In genomic region chr14:64743061-64743460, GRCh38 we compare ENCODE assay signal across 25 cellular contexts.
"Had no signal": no experiment of that assay in that cellular context is flagged by ENCODE, and none has a peak within 500 bp of the region (broad histone marks: within the 10 kb centered on the region; RNA-seq: fewer than 3 reads in every experiment).

No MANE protein-coding gene starts in this region.

- H3K27ac Mint-ChIP-seq: mesothelial cell of epicardium; naive B cell; nephron progenitor cell; neural progenitor cell; progenitor cell of endocrine pancreas; stimulated activated naive B cell treated with anti-CD40 and anti-IgM and Interleukin-4, amounts not matched to agents 10 μg/mL and 1 μg/mL and 100 μg/mL, for 72 hours; stimulated activated naive CD8-positive, alpha-beta T cell treated with anti-CD3 and anti-CD28 coated beads, Interleukin-15, Interleukin-2, amounts not matched to agents 100 ng/mL and 50 ng/mL, for 24 hours; type B pancreatic cell had no signal

- H3K27me3 Mint-ChIP-seq: naive B cell; progenitor cell of endocrine pancreas; stimulated activated naive B cell treated with anti-CD40 and anti-IgM and Interleukin-4, amounts not matched to agents 10 μg/mL and 1 μg/mL and 100 μg/mL, for 72 hours; stimulated activated naive CD8-positive, alpha-beta T cell treated with anti-CD3 and anti-CD28 coated beads, Interleukin-15, Interleukin-2, amounts not matched to agents 100 ng/mL and 50 ng/mL, for 24 hours; type B pancreatic cell had no signal

- H3K4me2 ChIP-seq: hepatocyte, neural progenitor cell, smooth muscle cell had no signal

- DNase-seq: heart right ventricle; islet precursor cell; left ventricle myocardium inferior; mesendoderm; naive B cell; natural killer cell; nephron progenitor cell; ovary; right lobe of liver; stimulated activated CD4-positive, alpha-beta T cell treated with anti-CD3 and anti-CD28 coated beads, Interleukin-1b, Interleukin-23, amount 100 ng/mL, for 48 hours; stimulated activated CD4-positive, alpha-beta T cell treated with anti-CD3 and anti-CD28 coated beads, Interleukin-2, amount 100 ng/mL, for 48 hours; stimulated activated CD4-positive, alpha-beta T cell treated with anti-CD3 and anti-CD28 coated beads, Interleukin-4, amount 100 ng/mL, for 4 hours; stimulated activated CD8-positive, alpha-beta memory T cell treated with anti-CD3 and anti-CD28 coated beads, Interleukin-4, amount 100 ng/mL, for 48 hours; stimulated activated naive B cell treated with anti-CD40 and anti-IgM and Interleukin-4, amounts not matched to agents 10 μg/mL and 1 μg/mL and 100 μg/mL, for 72 hours; substantia nigra; uterus had no signal

- H3K27me3 ChIP-seq: heart right ventricle, hepatocyte, neural progenitor cell, ovary, right atrium auricular region, right lobe of liver, uterus had no signal

- H3K36me3 ChIP-seq: neural progenitor cell, uterus had no signal

- H3K9ac ChIP-seq: neural progenitor cell had no signal

- H3K4me3 ChIP-seq: heart right ventricle, hepatocyte, left ventricle myocardium inferior, lung, neural progenitor cell, ovary, right atrium auricular region, right lobe of liver, smooth muscle cell, uterus had no signal

- H3K4me1 Mint-ChIP-seq: naive B cell; neural progenitor cell; stimulated activated naive B cell treated with anti-CD40 and anti-IgM and Interleukin-4, amounts not matched to agents 10 μg/mL and 1 μg/mL and 100 μg/mL, for 72 hours had no signal

- H2AFZ ChIP-seq: hepatocyte, neural progenitor cell had no signal

- H3K4me3 Mint-ChIP-seq: mesothelial cell of epicardium; naive B cell; natural killer cell; nephron progenitor cell; neural progenitor cell; stimulated activated naive B cell treated with anti-CD40 and anti-IgM and Interleukin-4, amounts not matched to agents 10 μg/mL and 1 μg/mL and 100 μg/mL, for 72 hours; stimulated activated naive CD8-positive, alpha-beta T cell treated with anti-CD3 and anti-CD28 coated beads, Interleukin-15, Interleukin-2, amounts not matched to agents 100 ng/mL and 50 ng/mL, for 24 hours; type B pancreatic cell had no signal

- H3K9me3 Mint-ChIP-seq: mesothelial cell of epicardium; natural killer cell; nephron progenitor cell; neural progenitor cell; stimulated activated naive B cell treated with anti-CD40 and anti-IgM and Interleukin-4, amounts not matched to agents 10 μg/mL and 1 μg/mL and 100 μg/mL, for 72 hours; stimulated activated naive CD8-positive, alpha-beta T cell treated with anti-CD3 and anti-CD28 coated beads, Interleukin-15, Interleukin-2, amounts not matched to agents 100 ng/mL and 50 ng/mL, for 24 hours; type B pancreatic cell had no signal

- H3K4me1 ChIP-seq: neural progenitor cell had no signal

- H3K79me2 ChIP-seq: hepatocyte had no signal

- H3K9me3 ChIP-seq: heart right ventricle, left ventricle myocardium inferior, ovary, right atrium auricular region, right lobe of liver, uterus had no signal

- ATAC-seq: heart right ventricle; natural killer cell; right lobe of liver; stimulated activated naive B cell treated with anti-CD40 and anti-IgM and Interleukin-4, amounts not matched to agents 10 μg/mL and 1 μg/mL and 100 μg/mL, for 72 hours had no signal

- H3K27ac ChIP-seq: hepatocyte, left ventricle myocardium inferior, neural progenitor cell, ovary, right atrium auricular region, right lobe of liver, uterus had no signal
